In the genomic region with DNA sequence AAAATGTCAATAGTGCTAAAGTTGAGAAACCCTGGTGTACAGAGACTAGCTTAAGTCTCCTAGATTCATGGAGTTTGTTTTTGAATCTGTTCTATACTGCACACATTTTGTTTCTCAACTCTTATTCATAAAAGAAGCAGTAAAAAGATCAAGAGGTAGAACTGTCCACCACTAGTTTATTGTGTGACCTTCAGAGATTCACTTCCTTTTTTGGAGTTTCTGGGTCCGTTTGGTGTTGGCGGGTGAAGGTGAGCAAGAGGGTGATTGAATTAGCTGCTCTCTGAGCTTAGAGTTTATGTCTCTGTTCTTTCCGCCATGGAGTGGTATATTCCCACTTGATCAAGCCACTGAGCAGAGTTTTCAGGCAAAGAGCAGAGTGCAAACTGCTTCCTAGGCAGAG, we compare ENCODE assay signal across 21 cellular contexts. TPM values are rescaled to one million over a fixed set of nuclear protein-coding genes. Genes with fewer than 3 reads are reported as not detected.
"Had no signal": no experiment of that assay in that cellular context is flagged by ENCODE, and none has a peak within 500 bp of the region (broad histone marks: within the 10 kb centered on the region; RNA-seq: fewer than 3 reads in every experiment).

No MANE protein-coding gene starts in this region.

- H3K36me3 Mint-ChIP-seq: immature natural killer cell; natural killer cell treated with Interleukin-12 subunit alpha and Interleukin-12 subunit beta and Interleukin-15 and Interleukin-18, amount 100 ng/mL, for 72 hours; type B pancreatic cell had no signal

- H3K36me3 ChIP-seq: brain microvascular endothelial cell had no signal

- H3K4me3 Mint-ChIP-seq: central memory CD8-positive, alpha-beta T cell; dendritic cell treated with granulocyte-macrophage colony-stimulating factor and Interleukin-4, amounts not matched to agents 40 ng/mL and 50 ng/mL, for 4 days; immature natural killer cell; natural killer cell treated with Interleukin-12 subunit alpha and Interleukin-12 subunit beta and Interleukin-15 and Interleukin-18, amount 100 ng/mL, for 72 hours; type B pancreatic cell had no signal

- H3K4me1 Mint-ChIP-seq: central memory CD8-positive, alpha-beta T cell; immature natural killer cell had no signal

- H3K27ac Mint-ChIP-seq: dendritic cell treated with granulocyte-macrophage colony-stimulating factor and Interleukin-4, amounts not matched to agents 40 ng/mL and 50 ng/mL, for 4 days; immature natural killer cell; natural killer cell treated with Interleukin-12 subunit alpha and Interleukin-12 subunit beta and Interleukin-15 and Interleukin-18, amount 100 ng/mL, for 72 hours; progenitor cell of endocrine pancreas; type B pancreatic cell had no signal

- ATAC-seq: foreskin keratinocyte, right cardiac atrium had no signal

- H3K9me3 Mint-ChIP-seq: central memory CD8-positive, alpha-beta T cell; dendritic cell treated with granulocyte-macrophage colony-stimulating factor and Interleukin-4, amounts not matched to agents 40 ng/mL and 50 ng/mL, for 4 days; immature natural killer cell; natural killer cell treated with Interleukin-12 subunit alpha and Interleukin-12 subunit beta and Interleukin-15 and Interleukin-18, amount 100 ng/mL, for 72 hours; type B pancreatic cell had no signal

- H3K27me3 Mint-ChIP-seq: central memory CD8-positive, alpha-beta T cell; dendritic cell treated with granulocyte-macrophage colony-stimulating factor and Interleukin-4, amounts not matched to agents 40 ng/mL and 50 ng/mL, for 4 days; progenitor cell of endocrine pancreas; type B pancreatic cell had no signal

- H3K4me3 ChIP-seq: skin epidermis had no signal

- H3K27ac ChIP-seq: brain microvascular endothelial cell, foreskin keratinocyte, skin epidermis had no signal

- H3K27me3 ChIP-seq: brain microvascular endothelial cell, foreskin keratinocyte had no signal

- DNase-seq: activated naive CD4-positive, alpha-beta T cell treated with Interleukin-2 at 50 U/mL for 16 hours; activated T-cell treated with anti-CD3 and anti-CD28 coated beads for 4 hours; anterior cingulate cortex; brain microvascular endothelial cell; effector memory CD4-positive, alpha-beta T cell; foreskin keratinocyte; glutamatergic neuron; immature natural killer cell; mesendoderm; nucleus accumbens; right cardiac atrium; stimulated activated CD4-positive, alpha-beta T cell treated with anti-CD3 and anti-CD28 coated beads, Interleukin-4, amount 100 ng/mL, for 24 hours; stimulated activated naive CD4-positive, alpha-beta T cell had no signal

RNA-seq across cellular contexts. Expression of gene PLAC1, which starts 21.4 kb away (rescaled TPM):
- total RNA-seq: activated CD8-positive, alpha-beta memory T cell treated with anti-CD3 and anti-CD28 coated beads for 36 hours; liver; natural killer cell treated with Interleukin-12 subunit alpha and Interleukin-12 subunit beta and Interleukin-15 and Interleukin-18, amount 100 ng/mL, for 72 hours; progenitor cell of endocrine pancreas; right cardiac atrium had no signal
- polyA plus RNA-seq: immature natural killer cell, liver, right cardiac atrium had no signal
